In the genomic region with DNA sequence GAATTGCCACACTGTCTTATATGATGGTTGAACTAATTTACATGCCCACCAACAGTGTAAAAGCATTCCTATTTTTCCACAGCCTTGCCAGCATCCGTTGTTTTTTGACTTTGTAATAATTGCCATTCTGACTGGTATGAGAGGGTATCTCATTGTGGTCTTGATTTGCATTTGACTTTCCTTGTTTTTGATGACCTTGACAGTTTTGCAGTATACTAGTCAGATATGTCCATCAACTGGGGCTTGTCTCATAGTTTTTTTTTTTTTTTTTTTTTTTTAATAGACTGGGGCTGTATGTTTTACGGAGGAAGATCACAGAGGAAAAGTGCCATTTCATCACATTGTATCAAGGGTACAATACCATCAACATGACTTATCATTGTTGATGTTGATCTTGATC, we compare ENCODE assay signal across 32 cellular contexts.
"Had no signal": no experiment of that assay in that cellular context is flagged by ENCODE, and none has a peak within 500 bp of the region (broad histone marks: within the 10 kb centered on the region; RNA-seq: fewer than 3 reads in every experiment).

No MANE protein-coding gene starts in this region.

- H3K4me2 ChIP-seq: smooth muscle cell had no signal

- H3K9me3 Mint-ChIP-seq: naive B cell; naive thymus-derived CD8-positive, alpha-beta T cell; natural killer cell treated with Interleukin-12 subunit alpha and Interleukin-12 subunit beta and Interleukin-15 and Interleukin-18, amount 100 ng/mL, for 72 hours; nephron progenitor cell; neural crest cell; stimulated activated memory B cell treated with anti-CD40 and anti-IgM and Interleukin-4, amounts not matched to agents 10 μg/mL and 1 μg/mL and 100 μg/mL, for 72 hours; stimulated activated naive CD8-positive, alpha-beta T cell treated with anti-CD3 and anti-CD28 coated beads, Interleukin-15, amount 100 ng/mL, for 72 hours had no signal

- H3K27me3 ChIP-seq: ovary, spleen, suprapubic skin, testis, tibial artery, upper lobe of left lung, vagina had no signal

- H2AFZ ChIP-seq: parathyroid adenoma had no signal

- H3K27me3 Mint-ChIP-seq: natural killer cell treated with Interleukin-12 subunit alpha and Interleukin-12 subunit beta and Interleukin-15 and Interleukin-18, amount 100 ng/mL, for 72 hours; progenitor cell of endocrine pancreas; stimulated activated memory B cell treated with anti-CD40 and anti-IgM and Interleukin-4, amounts not matched to agents 10 μg/mL and 1 μg/mL and 100 μg/mL, for 72 hours; stimulated activated naive CD8-positive, alpha-beta T cell treated with anti-CD3 and anti-CD28 coated beads, Interleukin-15, amount 100 ng/mL, for 72 hours had no signal

- H3K36me3 ChIP-seq: ovary, suprapubic skin, tibial artery, upper lobe of left lung, vagina had no signal

- H3K4me3 Mint-ChIP-seq: naive B cell; naive thymus-derived CD8-positive, alpha-beta T cell; natural killer cell treated with Interleukin-12 subunit alpha and Interleukin-12 subunit beta and Interleukin-15 and Interleukin-18, amount 100 ng/mL, for 72 hours; nephron progenitor cell; neural crest cell; stimulated activated memory B cell treated with anti-CD40 and anti-IgM and Interleukin-4, amounts not matched to agents 10 μg/mL and 1 μg/mL and 100 μg/mL, for 72 hours; stimulated activated naive CD8-positive, alpha-beta T cell treated with anti-CD3 and anti-CD28 coated beads, Interleukin-15, amount 100 ng/mL, for 72 hours had no signal

- H3K9ac ChIP-seq: parathyroid adenoma had no signal

- H3K27ac ChIP-seq: ovary, parathyroid adenoma, psoas muscle, skin epidermis, spleen, suprapubic skin, testis, tibial artery, upper lobe of left lung, vagina had no signal

- ATAC-seq: naive thymus-derived CD8-positive, alpha-beta T cell; natural killer cell treated with Interleukin-12 subunit alpha and Interleukin-12 subunit beta and Interleukin-15 and Interleukin-18, amount 100 ng/mL, for 72 hours; psoas muscle; right cardiac atrium; sciatic nerve; stimulated activated memory B cell treated with anti-CD40 and anti-IgM and Interleukin-4, amounts not matched to agents 10 μg/mL and 1 μg/mL and 100 μg/mL, for 72 hours; stimulated activated naive CD8-positive, alpha-beta T cell treated with anti-CD3 and anti-CD28 coated beads, Interleukin-15, amount 100 ng/mL, for 72 hours; stimulated activated naive CD8-positive, alpha-beta T cell treated with anti-CD3 and anti-CD28 coated beads, Interleukin-15, Interleukin-2, amounts not matched to agents 100 U/mL and 50 U/mL, for 24 hours had no signal

- H3K36me3 Mint-ChIP-seq: natural killer cell treated with Interleukin-12 subunit alpha and Interleukin-12 subunit beta and Interleukin-15 and Interleukin-18, amount 100 ng/mL, for 72 hours had no signal

- H3K4me1 Mint-ChIP-seq: naive B cell; naive thymus-derived CD8-positive, alpha-beta T cell; stimulated activated memory B cell treated with anti-CD40 and anti-IgM and Interleukin-4, amounts not matched to agents 10 μg/mL and 1 μg/mL and 100 μg/mL, for 72 hours; stimulated activated naive CD8-positive, alpha-beta T cell treated with anti-CD3 and anti-CD28 coated beads, Interleukin-15, amount 100 ng/mL, for 72 hours had no signal

- FAIRE-seq: urothelium cell line had no signal

- H3K4me3 ChIP-seq: ovary, psoas muscle, skin epidermis, smooth muscle cell, spleen, suprapubic skin, testis, tibial artery, upper lobe of left lung, vagina had no signal

- H3K79me2 ChIP-seq: parathyroid adenoma had no signal

- H3K27ac Mint-ChIP-seq: naive B cell; natural killer cell treated with Interleukin-12 subunit alpha and Interleukin-12 subunit beta and Interleukin-15 and Interleukin-18, amount 100 ng/mL, for 72 hours; nephron progenitor cell; progenitor cell of endocrine pancreas; stimulated activated memory B cell treated with anti-CD40 and anti-IgM and Interleukin-4, amounts not matched to agents 10 μg/mL and 1 μg/mL and 100 μg/mL, for 72 hours; stimulated activated naive CD8-positive, alpha-beta T cell treated with anti-CD3 and anti-CD28 coated beads, Interleukin-15, amount 100 ng/mL, for 72 hours had no signal

- H3K4me1 ChIP-seq: spleen, suprapubic skin, testis, tibial artery, upper lobe of left lung, vagina had no signal

- DNase-seq: naive B cell; naive thymus-derived CD8-positive, alpha-beta T cell; nephron progenitor cell; occipital lobe; ovary; posterior cingulate gyrus; psoas muscle; right cardiac atrium; spleen; stimulated activated CD4-positive, alpha-beta T cell treated with anti-CD3 and anti-CD28 coated beads, Interleukin-12 subunit alpha, Interleukin-12 subunit beta, amount 100 ng/mL, for 4 hours; stimulated activated CD4-positive, alpha-beta T cell treated with anti-CD3 and anti-CD28 coated beads, Interleukin-1b, Interleukin-23, amount 100 ng/mL, for 48 hours; stimulated activated CD4-positive, alpha-beta T cell treated with anti-CD3 and anti-CD28 coated beads, Interleukin-4, amount 100 ng/mL, for 1 hour; stimulated activated CD4-positive, alpha-beta T cell treated with anti-CD3 and anti-CD28 coated beads, Interleukin-4, amount 100 ng/mL, for 4 hours; stimulated activated CD8-positive, alpha-beta memory T cell treated with anti-CD3 and anti-CD28 coated beads, Interleukin-4, amount 100 ng/mL, for 48 hours; stimulated activated naive CD4-positive, alpha-beta T cell; stimulated activated naive CD8-positive, alpha-beta T cell treated with anti-CD3 and anti-CD28 coated beads, Interleukin-15, amount 100 ng/mL, for 72 hours; stimulated activated naive CD8-positive, alpha-beta T cell treated with anti-CD3 and anti-CD28 coated beads, Interleukin-15, Interleukin-2, amounts not matched to agents 100 U/mL and 50 U/mL, for 24 hours; testis; tibial artery; trophoblast cell; upper lobe of left lung had no signal

- H3K9me3 ChIP-seq: ovary, psoas muscle, spleen, suprapubic skin, testis, tibial artery, upper lobe of left lung, vagina had no signal
